Comparison of ENCODE assay signal across 17 cellular contexts in genomic region chr13:27128825-27129627, GRCh38. TPM values are rescaled to one million over a fixed set of nuclear protein-coding genes. Genes with fewer than 3 reads are reported as not detected.
DNase-seq lines count a peak whose midpoint lies in the region; ATAC-seq and TF ChIP-seq lines count a peak whose summit lies in the region.
"Had no signal": no experiment of that assay in that cellular context is flagged by ENCODE, and none has a peak within 500 bp of the region (broad histone marks: within the 10 kb centered on the region; RNA-seq: fewer than 3 reads in every experiment).

No MANE protein-coding gene starts in this region.

- no peak for TF ChIP-seq EP300 in sigmoid colon (IDR thresholded peaks at IDR 0.05)

- ATAC-seq in CD4-positive, CD25-positive, alpha-beta regulatory T cell (ENCODE audit: low read depth in 2 of 2), result no peak
- no peak for ATAC-seq in HG02759 (IDR thresholded peaks at IDR 0.05; ENCODE audit: unreplicated experiment)
- ATAC-seq: naive thymus-derived CD8-positive, alpha-beta T cell had no signal

- peaks cover 68% of the 10 kb centered on the region for H3K4me1 ChIP-seq in CD4-positive, CD25-positive, alpha-beta regulatory T cell (ENCODE audit: control insufficient read depth, insufficient read depth, low read length, poor library complexity, severe bottlenecking)
- H3K4me1 ChIP-seq in sigmoid colon, result peaks cover 0 to 99% (median 82%) of the 10 kb centered on the region in 4 donors

- H3K27me3 ChIP-seq in CD4-positive, CD25-positive, alpha-beta regulatory T cell (ENCODE audit: control insufficient read depth, insufficient read depth, low read length), result no peaks in the 10 kb centered on the region
- H3K27me3 ChIP-seq in sigmoid colon, result no peaks in the 10 kb centered on the region
- H3K27me3 ChIP-seq: cardiac muscle cell had no signal

- no peak overlapping the region for H3K4me3 ChIP-seq in CD4-positive, CD25-positive, alpha-beta regulatory T cell (ENCODE audit: low read depth, low read length)
- no peak overlapping the region for H3K4me3 ChIP-seq in sigmoid colon
- H3K4me3 ChIP-seq: cardiac muscle cell had no signal

- H3K36me3 ChIP-seq in CD4-positive, CD25-positive, alpha-beta regulatory T cell (ENCODE audit: control insufficient read depth, insufficient read depth, low read length), result no peaks in the 10 kb centered on the region
- no peaks in the 10 kb centered on the region for H3K36me3 ChIP-seq in sigmoid colon
- H3K36me3 ChIP-seq: cardiac muscle cell had no signal

- H3K4me3 Mint-ChIP-seq in CD4-positive, CD25-positive, alpha-beta regulatory T cell, result peak overlapping the region in 1 of 4 donors; percentile 29
- H3K4me3 Mint-ChIP-seq in HFFc6, result peak overlapping the region; percentile 18; the same call in 1 of the 2 replicates
- H3K4me3 Mint-ChIP-seq in activated T-helper 1 cell treated with anti-CD3 and anti-CD28 coated beads, Interleukin-12 subunit alpha, Interleukin-12 subunit beta, Interleukin-2, Interleukin-4 antibody, amounts not matched to agents 30 ng/mL and 10 ng/mL and 1 ng/mL, durations not matched to agents 14 hours and 24 hours and 36 hours, result no peak overlapping the region
- H3K4me3 Mint-ChIP-seq: B cell, memory B cell had no signal

- 85 to 87% methylated on average over 8 of the region's 8 CpGs for WGBS in sigmoid colon, 2 donors

- H3K36me3 Mint-ChIP-seq in CD4-positive, CD25-positive, alpha-beta regulatory T cell, result peaks cover 8% of the 10 kb centered on the region
- peaks cover 45% of the 10 kb centered on the region for H3K36me3 Mint-ChIP-seq in HFFc6 (ENCODE audit: low read depth)
- H3K36me3 Mint-ChIP-seq in activated T-helper 1 cell treated with anti-CD3 and anti-CD28 coated beads, Interleukin-12 subunit alpha, Interleukin-12 subunit beta, Interleukin-2, Interleukin-4 antibody, amounts not matched to agents 30 ng/mL and 10 ng/mL and 1 ng/mL, durations not matched to agents 14 hours and 24 hours and 36 hours (ENCODE audit: low read depth), result peaks cover 22% of the 10 kb centered on the region

- H3K9me3 ChIP-seq in CD4-positive, CD25-positive, alpha-beta regulatory T cell (ENCODE audit: control insufficient read depth in 2 of 2, low read length in 2 of 2), result peaks cover 0 to 6% of the 10 kb centered on the region in 2 experiments
- H3K9me3 ChIP-seq in sigmoid colon, result peaks cover 0 to 4% (median 0%) of the 10 kb centered on the region in 4 donors

- peak overlapping the region; percentile 41 for H3K27ac ChIP-seq in CD4-positive, CD25-positive, alpha-beta regulatory T cell (ENCODE audit: insufficient read depth, low read length, poor library complexity, severe bottlenecking)
- H3K27ac ChIP-seq in sigmoid colon, result peak overlapping the region in 3 of 4 donors; percentile 22 to 65 (median 62)
- H3K27ac ChIP-seq: cardiac muscle cell had no signal

- TF ChIP-seq POLR2A in sigmoid colon (IDR thresholded peaks at IDR 0.05), result no peak

- no peak for TF ChIP-seq CTCF in HFFc6 (IDR thresholded peaks at IDR 0.05)
- TF ChIP-seq CTCF in sigmoid colon (IDR thresholded peaks at IDR 0.05), result no peak

- H3K27ac Mint-ChIP-seq in CD4-positive, CD25-positive, alpha-beta regulatory T cell, result peak overlapping the region in 1 of 3 donors; percentile 84
- 0 out of 2 replicates have a peak overlapping the region, but pooled peaks have one; percentile 2 for H3K27ac Mint-ChIP-seq in HFFc6
- H3K27ac Mint-ChIP-seq in activated T-helper 1 cell treated with anti-CD3 and anti-CD28 coated beads, Interleukin-12 subunit alpha, Interleukin-12 subunit beta, Interleukin-2, Interleukin-4 antibody, amounts not matched to agents 30 ng/mL and 10 ng/mL and 1 ng/mL, durations not matched to agents 14 hours and 24 hours and 36 hours, result peak overlapping the region; percentile 24
- H3K27ac Mint-ChIP-seq: B cell, memory B cell had no signal

- H3K9me3 Mint-ChIP-seq in CD4-positive, CD25-positive, alpha-beta regulatory T cell, result peaks cover 0 to 10% (median 2%) of the 10 kb centered on the region in 7 donors
- H3K9me3 Mint-ChIP-seq in HFFc6, result peaks cover 16% of the 10 kb centered on the region
- peaks cover 9% of the 10 kb centered on the region for H3K9me3 Mint-ChIP-seq in activated T-helper 1 cell treated with anti-CD3 and anti-CD28 coated beads, Interleukin-12 subunit alpha, Interleukin-12 subunit beta, Interleukin-2, Interleukin-4 antibody, amounts not matched to agents 30 ng/mL and 10 ng/mL and 1 ng/mL, durations not matched to agents 14 hours and 24 hours and 36 hours
- H3K9me3 Mint-ChIP-seq: memory B cell had no signal

- intact Hi-C loops in activated T-helper 1 cell treated with anti-CD3 and anti-CD28 coated beads, Interleukin-12 subunit alpha, Interleukin-12 subunit beta, Interleukin-2, Interleukin-4 antibody, amounts not matched to agents 30 ng/mL and 10 ng/mL and 1 ng/mL, durations not matched to agents 14 hours and 24 hours and 36 hours (cut with micrococcal nuclease), result no loop called here
- intact Hi-C loops in sigmoid colon (cut with DNase I), result no loop called here

- H3K4me1 Mint-ChIP-seq in CD4-positive, CD25-positive, alpha-beta regulatory T cell, result peaks cover 59 to 90% (median 72%) of the 10 kb centered on the region in 4 donors
- peaks cover 56% of the 10 kb centered on the region for H3K4me1 Mint-ChIP-seq in HFFc6 (ENCODE audit: low read depth)
- peaks cover 79% of the 10 kb centered on the region for H3K4me1 Mint-ChIP-seq in activated T-helper 1 cell treated with anti-CD3 and anti-CD28 coated beads, Interleukin-12 subunit alpha, Interleukin-12 subunit beta, Interleukin-2, Interleukin-4 antibody, amounts not matched to agents 30 ng/mL and 10 ng/mL and 1 ng/mL, durations not matched to agents 14 hours and 24 hours and 36 hours (ENCODE audit: low read depth)

- no peak for DNase-seq in CD4-positive, CD25-positive, alpha-beta regulatory T cell
- DNase-seq in HFFc6 (peak; percentile 6), sigmoid colon (no peak), H4 (ENCODE audit: low spot score) (no peak), NOMO-1 treated with dmso at 0.1 percent for 144 hours (lab: John Stamatoyannopoulos, UW; ENCODE audit: unreplicated experiment) (no peak)
- no peak for DNase-seq in activated T-helper 1 cell treated with anti-CD3 and anti-CD28 coated beads, Interleukin-12 subunit alpha, Interleukin-12 subunit beta, Interleukin-2, Interleukin-4 antibody, amounts not matched to agents 30 ng/mL and 10 ng/mL and 1 ng/mL, durations not matched to agents 14 hours and 24 hours and 36 hours (ENCODE audit: low spot score)
- DNase-seq: activated CD4-positive, alpha-beta T cell treated with anti-CD3 and anti-CD28 coated beads, Interleukin-2, amount 50 U/mL, for 48 hours; KG1; naive thymus-derived CD8-positive, alpha-beta T cell; NCI-H1092; NCI-H2029 treated with DMSO at 0.1 percent for 48 hours; NCI-H510A; stimulated activated CD4-positive, alpha-beta T cell treated with anti-CD3 and anti-CD28 coated beads, Interleukin-4, amount 100 ng/mL, for 4 hours had no signal

- no peaks in the 10 kb centered on the region for H3K27me3 Mint-ChIP-seq in CD4-positive, CD25-positive, alpha-beta regulatory T cell
- H3K27me3 Mint-ChIP-seq in HFFc6 (ENCODE audit: insufficient read depth), result no peaks in the 10 kb centered on the region
- no peaks in the 10 kb centered on the region for H3K27me3 Mint-ChIP-seq in activated T-helper 1 cell treated with anti-CD3 and anti-CD28 coated beads, Interleukin-12 subunit alpha, Interleukin-12 subunit beta, Interleukin-2, Interleukin-4 antibody, amounts not matched to agents 30 ng/mL and 10 ng/mL and 1 ng/mL, durations not matched to agents 14 hours and 24 hours and 36 hours (ENCODE audit: insufficient read depth)
- H3K27me3 Mint-ChIP-seq: B cell; memory B cell; naive thymus-derived CD8-positive, alpha-beta T cell had no signal

RNA-seq across cellular contexts. Expression of gene USP12, which starts 42.6 kb away (rescaled TPM):
- total RNA-seq in CD4-positive, CD25-positive, alpha-beta regulatory T cell, result 67.6 TPM
- 10 to 100 TPM; 13.5 to 20.7 (median 15.6) TPM for polyA plus RNA-seq in CD4-positive, CD25-positive, alpha-beta regulatory T cell
- 10 to 100 TPM; 20.0 to 25.2 (median 22.7) TPM for total RNA-seq in HFFc6 (2021; fragmentation: NEBNext Ultra II Directional; extraction: Animal tissue kit (Norgen Biotek cat#: 25700))
- total RNA-seq in activated T-helper 1 cell treated with anti-CD3 and anti-CD28 coated beads, Interleukin-12 subunit alpha, Interleukin-12 subunit beta, Interleukin-2, Interleukin-4 antibody, amounts not matched to agents 30 ng/mL and 10 ng/mL and 1 ng/mL, durations not matched to agents 14 hours and 24 hours and 36 hours, result 45.8 and 49.1 TPM in 2 replicates
- total RNA-seq in sigmoid colon, result 10 to 100 TPM; 69.5 to 91.3 (median 80.9) TPM
- polyA plus RNA-seq in sigmoid colon, result 10 to 100 TPM; 20.3 to 36.1 (median 29.4) TPM
- 10.3 and 11.4 TPM in 2 replicates for total RNA-seq in H4 (2014; rRNA removed; shearing (Covaris generic))
